1 cellular context compared by ENCODE assay signal in the genomic region with DNA sequence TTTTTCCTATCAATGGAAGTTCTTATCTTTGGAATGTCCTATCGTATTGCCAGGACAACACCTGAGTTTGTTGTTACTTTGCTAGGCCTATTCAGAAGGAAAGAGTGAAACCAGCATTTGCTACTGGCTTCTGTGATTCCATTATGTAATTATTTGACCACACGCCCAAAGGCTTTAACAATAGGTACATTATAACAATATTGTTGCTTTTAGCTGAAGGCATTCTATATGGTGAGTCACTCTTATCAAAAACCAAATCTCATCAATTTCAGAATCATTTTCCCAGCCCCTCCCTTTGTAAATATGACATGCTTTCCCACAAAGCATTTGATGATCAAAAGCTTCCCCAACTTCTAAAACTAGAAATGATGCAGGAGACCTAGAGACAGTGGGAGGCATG.
TF ChIP-seq lines count a peak whose summit lies in the region.

No MANE protein-coding gene starts in this region.

TF ChIP-seq in SK-N-SH, 30 proteins besides CTCF, POLR2A, EP300 and RAD21 (continued from another document):
- no peak for TF ChIP-seq SMC3 (IDR thresholded peaks at IDR 0.05; ENCODE audit: low read depth, low read length)
- no peak for TF ChIP-seq NFIC (IDR thresholded peaks at IDR 0.05; ENCODE audit: borderline replicate concordance)
- TF ChIP-seq ELF1 (IDR thresholded peaks at IDR 0.05), result no peak
